1 cellular context compared by ENCODE assay signal in genomic region chr12:55743967-55744931, GRCh38.
TF ChIP-seq lines count a peak whose summit lies in the region.

No MANE protein-coding gene starts in this region.

TF ChIP-seq in K562, 482 proteins besides CTCF, POLR2A, EP300 and RAD21:
- 0 out of 2 replicates have a peak, but pooled peaks have one; percentile 32 for TF ChIP-seq L3MBTL2 (IDR thresholded peaks at IDR 0.05)
- peak; percentile 8; the same call in 1 of the 2 replicates for TF ChIP-seq SNIP1 (IDR thresholded peaks at IDR 0.05; ENCODE audit: low read depth)
- TF ChIP-seq, protein P1, sequence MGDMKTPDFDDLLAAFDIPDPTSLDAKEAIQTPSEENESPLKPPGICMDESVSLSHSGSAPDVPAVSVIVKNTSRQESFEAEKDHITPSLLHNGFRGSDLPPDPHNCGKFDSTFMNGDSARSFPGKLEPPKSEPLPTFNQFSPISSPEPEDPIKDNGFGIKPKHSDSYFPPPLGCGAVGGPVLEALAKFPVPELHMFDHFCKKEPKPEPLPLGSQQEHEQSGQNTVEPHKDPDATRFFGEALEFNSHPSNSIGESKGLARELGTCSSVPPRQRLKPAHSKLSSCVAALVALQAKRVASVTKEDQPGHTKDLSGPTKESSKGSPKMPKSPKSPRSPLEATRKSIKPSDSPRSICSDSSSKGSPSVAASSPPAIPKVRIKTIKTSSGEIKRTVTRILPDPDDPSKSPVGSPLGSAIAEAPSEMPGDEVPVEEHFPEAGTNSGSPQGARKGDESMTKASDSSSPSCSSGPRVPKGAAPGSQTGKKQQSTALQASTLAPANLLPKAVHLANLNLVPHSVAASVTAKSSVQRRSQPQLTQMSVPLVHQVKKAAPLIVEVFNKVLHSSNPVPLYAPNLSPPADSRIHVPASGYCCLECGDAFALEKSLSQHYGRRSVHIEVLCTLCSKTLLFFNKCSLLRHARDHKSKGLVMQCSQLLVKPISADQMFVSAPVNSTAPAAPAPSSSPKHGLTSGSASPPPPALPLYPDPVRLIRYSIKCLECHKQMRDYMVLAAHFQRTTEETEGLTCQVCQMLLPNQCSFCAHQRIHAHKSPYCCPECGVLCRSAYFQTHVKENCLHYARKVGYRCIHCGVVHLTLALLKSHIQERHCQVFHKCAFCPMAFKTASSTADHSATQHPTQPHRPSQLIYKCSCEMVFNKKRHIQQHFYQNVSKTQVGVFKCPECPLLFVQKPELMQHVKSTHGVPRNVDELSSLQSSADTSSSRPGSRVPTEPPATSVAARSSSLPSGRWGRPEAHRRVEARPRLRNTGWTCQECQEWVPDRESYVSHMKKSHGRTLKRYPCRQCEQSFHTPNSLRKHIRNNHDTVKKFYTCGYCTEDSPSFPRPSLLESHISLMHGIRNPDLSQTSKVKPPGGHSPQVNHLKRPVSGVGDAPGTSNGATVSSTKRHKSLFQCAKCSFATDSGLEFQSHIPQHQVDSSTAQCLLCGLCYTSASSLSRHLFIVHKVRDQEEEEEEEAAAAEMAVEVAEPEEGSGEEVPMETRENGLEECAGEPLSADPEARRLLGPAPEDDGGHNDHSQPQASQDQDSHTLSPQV (IDR thresholded peaks at IDR 0.05): no peak
- peak; percentile 69; the same call in 1 of the 2 replicates for TF ChIP-seq NFATC3 (IDR thresholded peaks at IDR 0.05)
- TF ChIP-seq, protein P2, sequence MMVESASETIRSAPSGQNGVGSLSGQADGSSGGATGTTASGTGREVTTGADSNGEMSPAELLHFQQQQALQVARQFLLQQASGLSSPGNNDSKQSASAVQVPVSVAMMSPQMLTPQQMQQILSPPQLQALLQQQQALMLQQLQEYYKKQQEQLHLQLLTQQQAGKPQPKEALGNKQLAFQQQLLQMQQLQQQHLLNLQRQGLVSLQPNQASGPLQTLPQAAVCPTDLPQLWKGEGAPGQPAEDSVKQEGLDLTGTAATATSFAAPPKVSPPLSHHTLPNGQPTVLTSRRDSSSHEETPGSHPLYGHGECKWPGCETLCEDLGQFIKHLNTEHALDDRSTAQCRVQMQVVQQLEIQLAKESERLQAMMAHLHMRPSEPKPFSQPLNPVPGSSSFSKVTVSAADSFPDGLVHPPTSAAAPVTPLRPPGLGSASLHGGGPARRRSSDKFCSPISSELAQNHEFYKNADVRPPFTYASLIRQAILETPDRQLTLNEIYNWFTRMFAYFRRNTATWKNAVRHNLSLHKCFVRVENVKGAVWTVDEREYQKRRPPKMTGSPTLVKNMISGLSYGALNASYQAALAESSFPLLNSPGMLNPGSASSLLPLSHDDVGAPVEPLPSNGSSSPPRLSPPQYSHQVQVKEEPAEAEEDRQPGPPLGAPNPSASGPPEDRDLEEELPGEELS (CRISPR knock-in tag; IDR thresholded peaks at IDR 0.05; ENCODE audit: borderline replicate concordance): 0 out of 2 replicates have a peak, but pooled peaks have one; percentile 7
- TF ChIP-seq ZNF263 (CRISPR knock-in tag; IDR thresholded peaks at IDR 0.05; ENCODE audit: borderline replicate concordance): peak; percentile 29; the same call in 1 of the 2 replicates
- TF ChIP-seq, protein P3, sequence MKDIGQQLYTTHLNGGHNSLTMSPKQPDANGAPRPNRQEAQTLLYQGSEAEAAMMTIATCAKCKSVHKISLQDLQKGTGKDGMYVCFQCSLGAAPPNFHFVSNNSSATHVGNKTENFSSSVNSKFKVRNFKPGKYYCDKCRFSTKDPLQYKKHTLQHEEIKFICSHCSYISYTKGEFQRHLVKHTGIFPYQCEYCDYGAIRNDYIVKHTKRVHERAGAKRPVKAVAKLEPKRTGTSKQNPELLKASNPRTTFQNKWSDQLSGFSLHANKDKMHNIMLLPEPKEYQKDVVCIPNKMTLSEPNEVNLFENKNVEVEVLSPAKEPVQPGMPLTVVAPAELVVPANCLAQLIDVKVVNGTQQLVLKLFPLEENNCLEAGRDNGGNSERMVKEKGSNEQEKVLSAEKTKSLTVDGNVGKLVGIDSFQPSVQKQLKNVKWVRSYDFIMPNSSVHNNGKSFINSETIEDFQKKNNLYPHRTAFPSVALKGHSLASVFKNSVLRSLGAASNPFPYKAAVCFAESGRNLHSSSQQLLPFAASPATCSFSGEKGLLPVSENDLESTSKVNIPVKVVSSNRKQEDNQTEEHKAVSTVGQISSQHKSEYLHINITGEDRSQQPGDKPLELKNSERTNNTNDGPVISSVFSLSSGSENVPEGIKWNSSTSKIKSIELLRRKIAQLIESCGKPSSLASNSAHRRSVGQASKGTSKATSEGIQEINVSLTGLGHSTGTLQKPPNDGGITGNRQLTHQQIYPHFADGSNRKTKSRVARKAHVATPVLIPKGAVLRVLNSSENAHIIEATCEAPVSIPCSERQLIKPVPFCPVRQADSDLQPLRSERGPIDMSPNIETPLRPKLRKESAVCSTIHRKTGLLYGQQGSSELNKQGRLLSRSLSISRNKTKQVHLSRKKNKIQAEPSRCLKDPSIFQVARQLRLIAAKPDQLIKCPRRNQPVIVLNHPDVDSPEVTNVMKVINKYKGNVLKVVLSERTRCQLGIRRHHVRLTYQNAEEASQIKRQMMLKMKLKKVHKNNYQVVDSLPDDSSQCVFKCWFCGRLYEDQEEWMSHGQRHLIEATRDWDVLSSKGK (CRISPR knock-in tag; IDR thresholded peaks at IDR 0.05): no peak
- TF ChIP-seq, protein P4, sequence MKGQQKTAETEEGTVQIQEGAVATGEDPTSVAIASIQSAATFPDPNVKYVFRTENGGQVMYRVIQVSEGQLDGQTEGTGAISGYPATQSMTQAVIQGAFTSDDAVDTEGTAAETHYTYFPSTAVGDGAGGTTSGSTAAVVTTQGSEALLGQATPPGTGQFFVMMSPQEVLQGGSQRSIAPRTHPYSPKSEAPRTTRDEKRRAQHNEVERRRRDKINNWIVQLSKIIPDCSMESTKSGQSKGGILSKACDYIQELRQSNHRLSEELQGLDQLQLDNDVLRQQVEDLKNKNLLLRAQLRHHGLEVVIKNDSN (CRISPR knock-in tag; IDR thresholded peaks at IDR 0.05): 0 out of 2 replicates have a peak, but pooled peaks have one; percentile 15
- TF ChIP-seq NEUROD1 (IDR thresholded peaks at IDR 0.05; ENCODE audit: borderline replicate concordance, low read depth, low read length, partially characterized antibody): no peak
- TF ChIP-seq ZBTB7A (IDR thresholded peaks at IDR 0.05; ENCODE audit: borderline replicate concordance, control insufficient read depth, low read depth, low read length): peak; percentile 60; the same call in 1 of the 2 replicates
- TF ChIP-seq ZNF511 (CRISPR knock-in tag; IDR thresholded peaks at IDR 0.05): 0 out of 2 replicates have a peak, but pooled peaks have one; percentile 17
- 0 out of 2 replicates have a peak, but pooled peaks have one; percentile 39 for TF ChIP-seq HMGXB4 (CRISPR knock-in tag; IDR thresholded peaks at IDR 0.05)
- TF ChIP-seq, protein P5, sequence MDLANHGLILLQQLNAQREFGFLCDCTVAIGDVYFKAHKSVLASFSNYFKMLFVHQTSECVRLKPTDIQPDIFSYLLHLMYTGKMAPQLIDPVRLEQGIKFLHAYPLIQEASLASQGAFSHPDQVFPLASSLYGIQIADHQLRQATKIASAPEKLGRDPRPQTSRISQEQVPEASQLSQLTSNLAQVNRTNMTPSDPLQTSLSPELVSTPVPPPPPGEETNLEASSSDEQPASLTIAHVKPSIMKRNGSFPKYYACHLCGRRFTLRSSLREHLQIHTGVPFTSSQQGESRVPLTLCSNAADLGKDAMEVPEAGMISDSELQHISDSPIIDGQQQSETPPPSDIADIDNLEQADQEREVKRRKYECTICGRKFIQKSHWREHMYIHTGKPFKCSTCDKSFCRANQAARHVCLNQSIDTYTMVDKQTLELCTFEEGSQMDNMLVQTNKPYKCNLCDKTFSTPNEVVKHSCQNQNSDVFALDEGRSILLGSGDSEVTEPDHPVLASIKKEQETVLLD (IDR thresholded peaks at IDR 0.05): peak; percentile 37; the same call in 1 of the 2 replicates
- TF ChIP-seq TFAP4 (CRISPR knock-in tag; IDR thresholded peaks at IDR 0.05; ENCODE audit: borderline replicate concordance): 0 out of 2 replicates have a peak, but pooled peaks have one; percentile 4
- no peak for TF ChIP-seq ZNF197 (CRISPR knock-in tag; IDR thresholded peaks at IDR 0.05; ENCODE audit: low read depth)
- TF ChIP-seq, protein P6, sequence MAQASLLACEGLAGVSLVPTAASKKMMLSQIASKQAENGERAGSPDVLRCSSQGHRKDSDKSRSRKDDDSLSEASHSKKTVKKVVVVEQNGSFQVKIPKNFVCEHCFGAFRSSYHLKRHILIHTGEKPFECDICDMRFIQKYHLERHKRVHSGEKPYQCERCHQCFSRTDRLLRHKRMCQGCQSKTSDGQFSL (CRISPR knock-in tag; IDR thresholded peaks at IDR 0.05): 0 out of 2 replicates have a peak, but pooled peaks have one; percentile 5
- TF ChIP-seq, protein P6 (tag; IDR thresholded peaks at IDR 0.05): no peak
- TF ChIP-seq, protein P7, sequence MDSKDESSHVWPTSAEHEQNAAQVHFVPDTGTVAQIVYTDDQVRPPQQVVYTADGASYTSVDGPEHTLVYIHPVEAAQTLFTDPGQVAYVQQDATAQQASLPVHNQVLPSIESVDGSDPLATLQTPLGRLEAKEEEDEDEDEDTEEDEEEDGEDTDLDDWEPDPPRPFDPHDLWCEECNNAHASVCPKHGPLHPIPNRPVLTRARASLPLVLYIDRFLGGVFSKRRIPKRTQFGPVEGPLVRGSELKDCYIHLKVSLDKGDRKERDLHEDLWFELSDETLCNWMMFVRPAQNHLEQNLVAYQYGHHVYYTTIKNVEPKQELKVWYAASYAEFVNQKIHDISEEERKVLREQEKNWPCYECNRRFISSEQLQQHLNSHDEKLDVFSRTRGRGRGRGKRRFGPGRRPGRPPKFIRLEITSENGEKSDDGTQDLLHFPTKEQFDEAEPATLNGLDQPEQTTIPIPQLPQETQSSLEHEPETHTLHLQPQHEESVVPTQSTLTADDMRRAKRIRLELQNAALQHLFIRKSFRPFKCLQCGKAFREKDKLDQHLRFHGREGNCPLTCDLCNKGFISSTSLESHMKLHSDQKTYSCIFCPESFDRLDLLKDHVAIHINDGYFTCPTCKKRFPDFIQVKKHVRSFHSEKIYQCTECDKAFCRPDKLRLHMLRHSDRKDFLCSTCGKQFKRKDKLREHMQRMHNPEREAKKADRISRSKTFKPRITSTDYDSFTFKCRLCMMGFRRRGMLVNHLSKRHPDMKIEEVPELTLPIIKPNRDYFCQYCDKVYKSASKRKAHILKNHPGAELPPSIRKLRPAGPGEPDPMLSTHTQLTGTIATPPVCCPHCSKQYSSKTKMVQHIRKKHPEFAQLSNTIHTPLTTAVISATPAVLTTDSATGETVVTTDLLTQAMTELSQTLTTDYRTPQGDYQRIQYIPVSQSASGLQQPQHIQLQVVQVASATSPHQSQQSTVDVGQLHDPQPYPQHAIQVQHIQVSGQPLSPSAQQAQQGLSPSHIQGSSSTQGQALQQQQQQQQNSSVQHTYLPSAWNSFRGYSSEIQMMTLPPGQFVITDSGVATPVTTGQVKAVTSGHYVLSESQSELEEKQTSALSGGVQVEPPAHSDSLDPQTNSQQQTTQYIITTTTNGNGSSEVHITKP (IDR thresholded peaks at IDR 0.05; ENCODE audit: partially characterized antibody): peak; percentile 26
- TF ChIP-seq, protein P8, sequence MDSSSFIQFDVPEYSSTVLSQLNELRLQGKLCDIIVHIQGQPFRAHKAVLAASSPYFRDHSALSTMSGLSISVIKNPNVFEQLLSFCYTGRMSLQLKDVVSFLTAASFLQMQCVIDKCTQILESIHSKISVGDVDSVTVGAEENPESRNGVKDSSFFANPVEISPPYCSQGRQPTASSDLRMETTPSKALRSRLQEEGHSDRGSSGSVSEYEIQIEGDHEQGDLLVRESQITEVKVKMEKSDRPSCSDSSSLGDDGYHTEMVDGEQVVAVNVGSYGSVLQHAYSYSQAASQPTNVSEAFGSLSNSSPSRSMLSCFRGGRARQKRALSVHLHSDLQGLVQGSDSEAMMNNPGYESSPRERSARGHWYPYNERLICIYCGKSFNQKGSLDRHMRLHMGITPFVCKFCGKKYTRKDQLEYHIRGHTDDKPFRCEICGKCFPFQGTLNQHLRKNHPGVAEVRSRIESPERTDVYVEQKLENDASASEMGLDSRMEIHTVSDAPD (CRISPR knock-in tag; IDR thresholded peaks at IDR 0.05): no peak
- TF ChIP-seq SIN3A (IDR thresholded peaks at IDR 0.05; ENCODE audit: borderline replicate concordance in 2 of 2, control insufficient read depth in 1 of 2, low read depth in 2 of 2, low read length in 2 of 2): peak in 1 of 2 experiments; percentile 48; a peak in 1 of 4 replicates
- no peak for TF ChIP-seq EHMT2 (IDR thresholded peaks at IDR 0.05)
- peak; percentile 28; the same call in 1 of the 2 replicates for TF ChIP-seq RAD51 (IDR thresholded peaks at IDR 0.05; ENCODE audit: borderline replicate concordance, low read depth)
- TF ChIP-seq NRF1 (conservative IDR thresholded peaks at IDR 0.05 in 1 of 2, IDR thresholded peaks at IDR 0.05 in 1 of 2): no peak
- peak in 1 of 3 experiments; percentile 8 for TF ChIP-seq YY1 (IDR thresholded peaks at IDR 0.05; ENCODE audit: borderline replicate concordance in 1 of 3, control insufficient read depth in 1 of 3, extremely low read depth in 1 of 3, insufficient read depth in 3 of 3, insufficient read length in 1 of 3, insufficient replicate concordance in 2 of 3, low read depth in 1 of 3, low read length in 2 of 3)
- TF ChIP-seq NCOA4 (IDR thresholded peaks at IDR 0.05; ENCODE audit: partially characterized antibody): no peak
- TF ChIP-seq ZNF124 (CRISPR knock-in tag; IDR thresholded peaks at IDR 0.05): no peak
- TF ChIP-seq MEIS2 (IDR thresholded peaks at IDR 0.05; ENCODE audit: partially characterized antibody): no peak
